In the genomic region with DNA sequence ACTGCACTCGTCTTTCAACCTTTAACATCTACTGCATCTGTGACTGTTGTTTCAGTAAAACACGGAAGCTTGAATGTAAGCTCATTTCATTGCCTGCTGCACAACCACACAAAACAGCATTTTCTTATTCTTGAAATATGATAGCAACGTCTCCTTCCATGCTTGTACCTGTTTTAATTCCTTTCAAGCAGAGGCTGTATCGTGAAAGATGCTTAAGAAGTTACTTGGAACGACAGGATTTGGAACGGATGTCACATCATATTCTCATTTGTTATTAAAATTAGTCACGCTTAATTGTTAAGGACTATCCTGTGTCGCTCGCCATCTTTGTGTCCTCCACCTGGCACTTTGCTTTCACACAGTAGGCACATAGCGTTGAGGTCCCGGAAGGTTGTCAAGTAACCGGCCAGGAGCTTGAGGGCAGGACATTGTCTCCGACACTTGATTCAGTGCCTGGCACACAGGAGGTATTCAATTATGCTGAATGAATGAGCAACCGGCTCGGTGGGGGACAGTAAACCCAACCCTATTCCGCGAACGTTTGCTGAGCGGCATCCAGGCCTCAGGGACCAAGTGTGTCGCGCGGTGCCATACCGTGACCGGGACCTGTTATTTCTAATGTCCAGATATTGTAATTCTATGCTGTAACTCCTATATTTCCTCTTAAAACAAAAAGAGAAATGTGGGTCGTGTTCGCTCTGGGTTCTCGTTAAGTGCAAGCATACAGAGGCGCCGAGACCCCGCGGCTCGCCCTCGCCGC, we compare ENCODE assay signal across 8 cellular contexts. TPM values are rescaled to one million over a fixed set of nuclear protein-coding genes. Genes with fewer than 3 reads are reported as not detected.
A peak's percentile ranks its signal among the peaks of the same experiment; 100 is the strongest.
DNase-seq lines count a peak whose midpoint lies in the region; ATAC-seq, FAIRE-seq and TF ChIP-seq lines count a peak whose summit lies in the region.

No MANE protein-coding gene starts in this region.

- no peaks in the 10 kb centered on the region for H3K9me3 ChIP-seq in Peyer's patch

- H3K4me3 ChIP-seq in HL-60 (replicated peaks; ENCODE audit: insufficient read depth, low read length) = peak overlapping the region; percentile 86
- H3K4me3 ChIP-seq in Peyer's patch = peak overlapping the region; percentile 74 to 94 (median 86)

- peak; percentile 92 for DNase-seq in DMS53 (lab: John Stamatoyannopoulos, UW)
- DNase-seq in HL-60 (ENCODE audit: low read depth in 1 of 2, low spot score in 1 of 2) = no peak
- peak in 2 of 3 donors; percentile 59 to 74 for DNase-seq in Peyer's patch
- DNase-seq in immature natural killer cell = no peak
- DNase-seq in stimulated activated CD4-positive, alpha-beta T cell treated with anti-CD3 and anti-CD28 coated beads, TNF-alpha, amount 100 ng/mL, for 48 hours (ENCODE audit: low read depth in 3 of 3) = peak; percentile 12 to 50 (median 16)
- no peak for DNase-seq in urothelium cell line (ENCODE audit: low spot score)

- H3K4me1 Mint-ChIP-seq in brain (peaks cover 47% of the 10 kb centered on the region), immature natural killer cell (peaks cover 43 to 66% of the 10 kb centered on the region in 2 donors)

- H3K36me3 ChIP-seq in Peyer's patch = no peaks in the 10 kb centered on the region

- H3K27ac Mint-ChIP-seq in brain = peak overlapping the region; percentile 91 to 98 (median 96)
- H3K27ac Mint-ChIP-seq in immature natural killer cell = peak overlapping the region; percentile 97 to 99 (median 98)

- H3K36me3 Mint-ChIP-seq in brain (peaks cover 10% of the 10 kb centered on the region), immature natural killer cell (peaks cover 0 to 6% (median 6%) of the 10 kb centered on the region in 3 donors)

- H3K4me3 Mint-ChIP-seq in brain = peak overlapping the region; percentile 88 to 100 (median 90)
- peak overlapping the region; percentile 90 to 100 (median 96) for H3K4me3 Mint-ChIP-seq in immature natural killer cell

- TF ChIP-seq CTCF in HL-60 (IDR thresholded peaks at IDR 0.05; ENCODE audit: insufficient read depth, low read length) (no peak), Peyer's patch (IDR thresholded peaks at IDR 0.05) (no peak), brain (conservative IDR thresholded peaks at IDR 0.05) (no peak)

- H3K27ac ChIP-seq in HL-60 (replicated peaks) = peak overlapping the region; percentile 82
- peak overlapping the region; percentile 95 to 98 (median 98) for H3K27ac ChIP-seq in Peyer's patch

- no peak for FAIRE-seq in urothelium cell line (lab: Jason Lieb, UNC)

- peaks cover 12% of the 10 kb centered on the region for H3K27me3 Mint-ChIP-seq in brain
- H3K27me3 Mint-ChIP-seq in immature natural killer cell (ENCODE audit: low read depth in 3 of 3) = peaks cover 7 to 16% (median 12%) of the 10 kb centered on the region in 3 donors

- peak; percentile 24 for ATAC-seq in GM21367 (IDR thresholded peaks at IDR 0.05; ENCODE audit: unreplicated experiment)

- H3K27me3 ChIP-seq in HL-60 (ENCODE audit: insufficient read depth, poor library complexity, severe bottlenecking) (no peaks in the 10 kb centered on the region), Peyer's patch (no peaks in the 10 kb centered on the region)

- TF ChIP-seq POLR2A in Peyer's patch (IDR thresholded peaks at IDR 0.05) = no peak

- peaks cover 0 to 19% (median 9%) of the 10 kb centered on the region in 4 donors for H3K4me1 ChIP-seq in Peyer's patch

- H3K9me3 Mint-ChIP-seq in brain (no peaks in the 10 kb centered on the region), immature natural killer cell (no peaks in the 10 kb centered on the region)

RNA-seq across cellular contexts. Expression of a gene that starts 0.5 kb away (rescaled TPM):
- total RNA-seq in Peyer's patch = 10 to 100 TPM; 42.2 to 62.7 (median 45.9) TPM
- 61.3 TPM for polyA plus RNA-seq in brain (ENCODE audit: insufficient read depth, low read depth, low replicate concordance)
- polyA plus RNA-seq in immature natural killer cell = 10 to 100 TPM; 75.3 to 92.6 (median 86.4) TPM

Comparison
In these comparisons a context has a peak if more than half of its experiments do, and no peak if none do; other contexts are left out.
1. DNase-seq: peak in DMS53 (single experiment), Peyer's patch (2 of 3) and stimulated activated CD4-positive, alpha-beta T cell treated with anti-CD3 and anti-CD28 coated beads, TNF-alpha, amount 100 ng/mL, for 48 hours (3 of 3); none in HL-60 (0 of 2), immature natural killer cell (0 of 3) and urothelium cell line (single experiment).